21 cellular contexts compared by ENCODE assay signal in the genomic region with DNA sequence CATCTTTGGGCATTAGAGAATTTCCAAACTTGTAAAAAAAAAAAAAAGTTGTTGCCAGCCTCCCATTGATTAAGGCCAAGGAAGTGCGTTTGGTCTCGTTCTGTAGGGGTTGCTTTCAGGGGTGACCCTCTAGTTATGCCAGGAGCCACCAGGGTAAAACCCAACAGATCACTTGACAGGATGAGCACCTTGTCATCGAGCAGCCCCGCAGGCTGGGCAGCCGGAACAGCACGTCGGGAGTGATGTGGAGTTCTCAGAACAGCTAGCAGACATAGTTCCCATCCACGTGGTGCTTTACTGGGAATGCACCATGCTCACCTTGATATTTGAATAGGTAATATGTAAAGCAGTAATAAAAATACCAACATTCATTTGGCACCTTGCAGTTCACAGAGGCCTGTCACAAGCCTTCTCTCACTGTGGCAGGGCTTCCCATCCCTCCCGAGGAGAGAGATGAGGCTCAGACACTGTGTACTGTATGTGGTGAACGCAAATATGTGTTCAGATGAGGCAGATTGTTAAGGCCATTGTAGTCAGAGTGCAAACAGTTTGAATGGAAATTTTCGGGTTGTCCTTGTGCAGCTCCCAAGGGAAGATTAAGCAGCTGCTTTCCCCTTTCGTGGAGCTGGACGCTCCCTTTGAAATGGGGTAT.
DNase-seq lines count a peak whose midpoint lies in the region; ATAC-seq and TF ChIP-seq lines count a peak whose summit lies in the region.
"Had no signal": no experiment of that assay in that cellular context is flagged by ENCODE, and none has a peak within 500 bp of the region (broad histone marks: within the 10 kb centered on the region; RNA-seq: fewer than 3 reads in every experiment).

No MANE protein-coding gene starts in this region.

- no peaks in the 10 kb centered on the region for H3K27me3 Mint-ChIP-seq in MCF 10A (ENCODE audit: insufficient read depth, unreplicated experiment)
- H3K27me3 Mint-ChIP-seq: activated CD4-positive, alpha-beta memory T cell treated with anti-CD3 and anti-CD28 coated beads for 36 hours; T-helper 17 cell had no signal

- peaks cover 26% of the 10 kb centered on the region for H3K4me1 Mint-ChIP-seq in MCF 10A (ENCODE audit: insufficient read depth, unreplicated experiment)

- H3K4me3 Mint-ChIP-seq in MCF 10A (ENCODE audit: unreplicated experiment) = no peak overlapping the region
- H3K4me3 Mint-ChIP-seq: activated CD4-positive, alpha-beta memory T cell treated with anti-CD3 and anti-CD28 coated beads for 36 hours; T-helper 17 cell had no signal

- H3K9me3 Mint-ChIP-seq in MCF 10A (ENCODE audit: unreplicated experiment) = peaks cover 14% of the 10 kb centered on the region

- DNase-seq in T47D (ENCODE audit: low read depth in 1 of 2, low spot score in 1 of 2) (peak; percentile 20 to 85), MCF 10A (ENCODE audit: unreplicated experiment) (no peak), NCI-H2107 treated with DMSO at 0.1 percent for 48 hours (lab: John Stamatoyannopoulos, UW; ENCODE audit: unreplicated experiment) (peak; percentile 92), caudate nucleus (lab: John Stamatoyannopoulos, UW) (no peak), substantia nigra (lab: John Stamatoyannopoulos, UW) (no peak), head of caudate nucleus (no peak)
- DNase-seq: activated CD4-positive, alpha-beta memory T cell treated with anti-CD3 and anti-CD28 coated beads for 36 hours; activated naive CD4-positive, alpha-beta T cell; activated T-cell treated with anti-CD3 and anti-CD28 coated beads, Interleukin-2, amount 50 U/mL, for 1 hour; COR-L47; GOT3; heart right ventricle; NCI-H1694 treated with DMSO at 0.1 percent for 48 hours; pancreas; PC-9; stimulated activated naive CD4-positive, alpha-beta T cell; T-helper 17 cell had no signal

- no TSS peak for BruUV-seq in MCF 10A (replicated peaks; lab: Mats Ljungman, UMichigan)

- CTCF ChIA-PET in MCF 10A (lab: Yijun Ruan, JAX) = no interaction called here

- no peaks in the 10 kb centered on the region for H3K36me3 Mint-ChIP-seq in MCF 10A (ENCODE audit: insufficient read depth, unreplicated experiment)

- ATAC-seq in GM21717 (IDR thresholded peaks at IDR 0.05; ENCODE audit: unreplicated experiment) = no peak
- ATAC-seq in HG02870 (IDR thresholded peaks at IDR 0.05; ENCODE audit: unreplicated experiment) = no peak
- ATAC-seq: T-helper 17 cell had no signal

- intact Hi-C loops in MCF 10A (cut with micrococcal nuclease) (loop anchor here (5.0 kb wide), 1 partner anchor 71 kb away; the partner anchor contains the start of genes SORL1 and SORL1-AS1), head of caudate nucleus (cut with DNase I) (no loop called here)

- POLR2A ChIA-PET in MCF 10A (lab: Yijun Ruan, JAX) = no interaction called here

- H3K27ac ChIP-seq in caudate nucleus (ENCODE audit: low read depth, low read length) = peak overlapping the region; percentile 31
- peak overlapping the region; percentile 57 for H3K27ac ChIP-seq in substantia nigra (ENCODE audit: low read depth, low read length, poor library complexity, severe bottlenecking)
- H3K27ac ChIP-seq: heart right ventricle, pancreas, PC-9, SJSA1, tibial nerve had no signal

- TF ChIP-seq CTCF in MCF 10A (IDR thresholded peaks at IDR 0.05; ENCODE audit: unreplicated experiment) = no peak

- no peak overlapping the region for H3K27ac Mint-ChIP-seq in MCF 10A (ENCODE audit: low read depth, unreplicated experiment)
- H3K27ac Mint-ChIP-seq: activated CD4-positive, alpha-beta memory T cell treated with anti-CD3 and anti-CD28 coated beads for 36 hours; T-helper 17 cell had no signal

- in situ Hi-C loops in T47D (cut with HindIII; ENCODE audit: low pct_unique_long_range_greater_than_20kb, low sequenced_read_pairs) = no loop called here

Comparison
In these comparisons a context has a peak if more than half of its experiments do, and no peak if none do; other contexts are left out.
1. DNase-seq: peak in T47D (2 of 2) and NCI-H2107 treated with DMSO at 0.1 percent for 48 hours (single experiment); none in MCF 10A (single experiment), caudate nucleus (0 of 61), substantia nigra (0 of 49) and head of caudate nucleus (0 of 42).